8 cellular contexts compared by ENCODE assay signal in the genomic region with DNA sequence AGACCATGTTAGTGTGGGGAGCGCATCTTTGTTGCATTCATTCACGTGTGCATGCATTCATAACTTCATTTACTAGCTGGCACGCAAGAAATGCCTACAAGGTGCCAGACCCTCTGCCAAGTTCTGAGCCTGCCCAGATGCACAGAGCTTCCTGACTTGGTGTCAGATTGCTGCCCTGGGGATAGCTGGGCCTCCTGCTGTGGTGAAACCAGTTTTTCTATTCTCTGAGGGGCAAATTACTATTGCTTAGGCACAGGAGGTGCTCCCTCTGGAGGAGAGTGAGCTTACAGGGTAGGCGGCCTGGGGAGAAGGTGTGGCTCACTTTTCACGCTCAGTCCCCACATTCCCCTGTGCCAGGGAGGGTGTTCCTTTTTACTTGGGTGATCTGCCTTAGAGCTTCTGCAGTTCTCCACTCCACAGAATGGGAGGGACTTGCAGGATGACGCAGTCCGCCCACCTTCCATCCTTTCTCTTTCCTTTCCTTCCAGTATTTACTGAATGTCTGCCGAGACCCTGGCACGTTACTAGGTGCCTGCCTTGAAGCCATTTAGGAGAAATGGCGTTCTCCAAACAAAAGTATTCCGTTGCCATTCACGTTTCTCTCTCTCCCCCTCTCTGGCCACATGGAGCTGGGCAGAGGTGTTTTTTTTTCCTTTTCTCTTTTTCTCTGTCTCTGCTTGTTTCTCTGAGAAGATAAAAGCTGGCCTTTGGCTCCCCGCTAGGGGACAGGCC. TPM values are rescaled to one million over a fixed set of nuclear protein-coding genes. Genes with fewer than 3 reads are reported as not detected.
A peak's percentile ranks its signal among the peaks of the same experiment; 100 is the strongest.
DNase-seq lines count a peak whose midpoint lies in the region; TF ChIP-seq lines count a peak whose summit lies in the region.

No MANE protein-coding gene starts in this region.

- H2AFZ ChIP-seq in parathyroid adenoma = peak overlapping the region; percentile 79

- no peaks in the 10 kb centered on the region for H3K27me3 ChIP-seq in parathyroid adenoma (ENCODE audit: control insufficient read depth, insufficient read depth, low read length)
- H3K27me3 ChIP-seq in CD8-positive, alpha-beta memory T cell (ENCODE audit: insufficient read depth, low read length, poor library complexity, severe bottlenecking) = no peaks in the 10 kb centered on the region

- peaks cover 18% of the 10 kb centered on the region for H3K4me1 ChIP-seq in parathyroid adenoma
- H3K4me1 ChIP-seq in CD8-positive, alpha-beta memory T cell (ENCODE audit: insufficient read depth, low read length) = peaks cover 4% of the 10 kb centered on the region

- H3K79me2 ChIP-seq in parathyroid adenoma = no peaks in the 10 kb centered on the region

- DNase-seq in AG09319 (ENCODE audit: extremely low read depth, low read depth) = no peak
- peak; percentile 72 for DNase-seq in SK-N-DZ (ENCODE audit: low spot score)
- peak; percentile 24 for DNase-seq in foreskin melanocyte
- DNase-seq in CD8-positive, alpha-beta memory T cell = no peak
- DNase-seq in GM19238 (ENCODE audit: insufficient read length, low spot score) = no peak
- DNase-seq in NCI-H187 (lab: John Stamatoyannopoulos, UW) = no peak

- H3K4me2 ChIP-seq in parathyroid adenoma (ENCODE audit: low read length) = peak overlapping the region; percentile 31

- H3K9me3 Mint-ChIP-seq in CD8-positive, alpha-beta memory T cell = no peaks in the 10 kb centered on the region

- no peak overlapping the region for H3K4me3 ChIP-seq in parathyroid adenoma (ENCODE audit: low read depth, low read length)
- H3K4me3 ChIP-seq in CD8-positive, alpha-beta memory T cell (ENCODE audit: low read length) = no peak overlapping the region

- TF ChIP-seq CTCF in AG09319 (IDR thresholded peaks at IDR 0.05; ENCODE audit: low read depth, low read length) (peak; percentile 55), parathyroid adenoma (IDR thresholded peaks at IDR 0.05) (peak; percentile 65)

- no peak overlapping the region for H3K27ac Mint-ChIP-seq in CD8-positive, alpha-beta memory T cell

- no peaks in the 10 kb centered on the region for H3K36me3 ChIP-seq in parathyroid adenoma (ENCODE audit: control insufficient read depth, insufficient read depth, low read length)
- H3K36me3 ChIP-seq in CD8-positive, alpha-beta memory T cell (ENCODE audit: insufficient read depth, low read length) = no peaks in the 10 kb centered on the region

- H3K36me3 Mint-ChIP-seq in CD8-positive, alpha-beta memory T cell = peaks cover 0 to 2% (median 0%) of the 10 kb centered on the region in 3 donors

- H3K27me3 Mint-ChIP-seq in CD8-positive, alpha-beta memory T cell = peaks cover 18 to 43% of the 10 kb centered on the region in 2 donors

- TF ChIP-seq RAD21 in Ishikawa (IDR thresholded peaks at IDR 0.05; ENCODE audit: low read depth) = peak; percentile 73

- peaks cover 11 to 22% (median 14%) of the 10 kb centered on the region in 3 donors for H3K4me1 Mint-ChIP-seq in CD8-positive, alpha-beta memory T cell

- peak overlapping the region; percentile 93 for H3K27ac ChIP-seq in parathyroid adenoma
- H3K27ac ChIP-seq in CD8-positive, alpha-beta memory T cell (ENCODE audit: low read depth, low read length) = no peak overlapping the region

- CTCF ChIA-PET in CD8-positive, alpha-beta memory T cell (lab: Charles Lee) = no interaction called here

- H3K9ac ChIP-seq in parathyroid adenoma = no peak overlapping the region

- POLR2A ChIA-PET in CD8-positive, alpha-beta memory T cell (lab: Charles Lee) = no interaction called here

- peak; percentile 96 for TF ChIP-seq EP300 in Ishikawa (IDR thresholded peaks at IDR 0.05; ENCODE audit: borderline replicate concordance)

- H3K4me3 Mint-ChIP-seq in CD8-positive, alpha-beta memory T cell = no peak overlapping the region

- H3K9me3 ChIP-seq in parathyroid adenoma (ENCODE audit: control insufficient read depth, low read length) = no peaks in the 10 kb centered on the region
- no peaks in the 10 kb centered on the region for H3K9me3 ChIP-seq in CD8-positive, alpha-beta memory T cell (ENCODE audit: low read length)

TF ChIP-seq in Ishikawa, 13 proteins besides CTCF, POLR2A, EP300 and RAD21:
- TF ChIP-seq, protein P1, sequence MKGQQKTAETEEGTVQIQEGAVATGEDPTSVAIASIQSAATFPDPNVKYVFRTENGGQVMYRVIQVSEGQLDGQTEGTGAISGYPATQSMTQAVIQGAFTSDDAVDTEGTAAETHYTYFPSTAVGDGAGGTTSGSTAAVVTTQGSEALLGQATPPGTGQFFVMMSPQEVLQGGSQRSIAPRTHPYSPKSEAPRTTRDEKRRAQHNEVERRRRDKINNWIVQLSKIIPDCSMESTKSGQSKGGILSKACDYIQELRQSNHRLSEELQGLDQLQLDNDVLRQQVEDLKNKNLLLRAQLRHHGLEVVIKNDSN (IDR thresholded peaks at IDR 0.05) = no peak; the same call in 1 of the 2 replicates
- TF ChIP-seq TEAD4 (IDR thresholded peaks at IDR 0.05) (peak; percentile 91), YY1 (IDR thresholded peaks at IDR 0.05; ENCODE audit: low read depth) (peak; percentile 68; the same call in 1 of the 2 replicates), FOXM1 (IDR thresholded peaks at IDR 0.05; ENCODE audit: borderline replicate concordance, low read depth) (peak; percentile 92), EGR1 (IDR thresholded peaks at IDR 0.05) (peak; percentile 77), TCF12 (IDR thresholded peaks at IDR 0.05; ENCODE audit: low read depth) (peak; percentile 98), CEBPB (IDR thresholded peaks at IDR 0.05) (peak; percentile 82), ZBTB7A (IDR thresholded peaks at IDR 0.05; ENCODE audit: low read depth) (0 out of 2 replicates have a peak, but pooled peaks have one; percentile 62), NFIC (IDR thresholded peaks at IDR 0.05) (peak; percentile 98), CREB1 (IDR thresholded peaks at IDR 0.05; ENCODE audit: low read depth) (peak; percentile 45; the same call in 1 of the 2 replicates), TAF1 (IDR thresholded peaks at IDR 0.05; ENCODE audit: low read depth) (peak; percentile 25; the same call in 1 of the 2 replicates)
- TF ChIP-seq, protein P2, sequence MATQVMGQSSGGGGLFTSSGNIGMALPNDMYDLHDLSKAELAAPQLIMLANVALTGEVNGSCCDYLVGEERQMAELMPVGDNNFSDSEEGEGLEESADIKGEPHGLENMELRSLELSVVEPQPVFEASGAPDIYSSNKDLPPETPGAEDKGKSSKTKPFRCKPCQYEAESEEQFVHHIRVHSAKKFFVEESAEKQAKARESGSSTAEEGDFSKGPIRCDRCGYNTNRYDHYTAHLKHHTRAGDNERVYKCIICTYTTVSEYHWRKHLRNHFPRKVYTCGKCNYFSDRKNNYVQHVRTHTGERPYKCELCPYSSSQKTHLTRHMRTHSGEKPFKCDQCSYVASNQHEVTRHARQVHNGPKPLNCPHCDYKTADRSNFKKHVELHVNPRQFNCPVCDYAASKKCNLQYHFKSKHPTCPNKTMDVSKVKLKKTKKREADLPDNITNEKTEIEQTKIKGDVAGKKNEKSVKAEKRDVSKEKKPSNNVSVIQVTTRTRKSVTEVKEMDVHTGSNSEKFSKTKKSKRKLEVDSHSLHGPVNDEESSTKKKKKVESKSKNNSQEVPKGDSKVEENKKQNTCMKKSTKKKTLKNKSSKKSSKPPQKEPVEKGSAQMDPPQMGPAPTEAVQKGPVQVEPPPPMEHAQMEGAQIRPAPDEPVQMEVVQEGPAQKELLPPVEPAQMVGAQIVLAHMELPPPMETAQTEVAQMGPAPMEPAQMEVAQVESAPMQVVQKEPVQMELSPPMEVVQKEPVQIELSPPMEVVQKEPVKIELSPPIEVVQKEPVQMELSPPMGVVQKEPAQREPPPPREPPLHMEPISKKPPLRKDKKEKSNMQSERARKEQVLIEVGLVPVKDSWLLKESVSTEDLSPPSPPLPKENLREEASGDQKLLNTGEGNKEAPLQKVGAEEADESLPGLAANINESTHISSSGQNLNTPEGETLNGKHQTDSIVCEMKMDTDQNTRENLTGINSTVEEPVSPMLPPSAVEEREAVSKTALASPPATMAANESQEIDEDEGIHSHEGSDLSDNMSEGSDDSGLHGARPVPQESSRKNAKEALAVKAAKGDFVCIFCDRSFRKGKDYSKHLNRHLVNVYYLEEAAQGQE (IDR thresholded peaks at IDR 0.05; ENCODE audit: low read depth) = no peak
- TF ChIP-seq, protein P3, sequence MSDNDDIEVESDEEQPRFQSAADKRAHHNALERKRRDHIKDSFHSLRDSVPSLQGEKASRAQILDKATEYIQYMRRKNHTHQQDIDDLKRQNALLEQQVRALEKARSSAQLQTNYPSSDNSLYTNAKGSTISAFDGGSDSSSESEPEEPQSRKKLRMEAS (IDR thresholded peaks at IDR 0.05) = peak; percentile 54

RNA-seq across cellular contexts. Expression of a gene that starts 27.9 kb away (rescaled TPM):
- polyA plus RNA-seq in SK-N-DZ (2014; cell fraction: cytosol; rRNA removed) = 123 and 129 TPM in 2 replicates
- polyA plus RNA-seq in SK-N-DZ (2014; cell fraction: nucleus; rRNA removed) = 77.1 and 82.1 TPM in 2 replicates
- total RNA-seq in CD8-positive, alpha-beta memory T cell = 10 to 100 TPM; 89.0 to 97.2 TPM
- 6.5 TPM for polyA plus RNA-seq in CD8-positive, alpha-beta memory T cell

Comparison
In these comparisons a context has a peak if more than half of its experiments do, and no peak if none do; other contexts are left out.
1. DNase-seq: peak in SK-N-DZ (single experiment) and foreskin melanocyte (single experiment); none in AG09319 (single experiment), CD8-positive, alpha-beta memory T cell (0 of 5), GM19238 (single experiment) and NCI-H187 (0 of 2).